ENCODE assay signal across 11 cellular contexts in genomic region chr10:8049151-8049873, GRCh38. TPM values are rescaled to one million over a fixed set of nuclear protein-coding genes. Genes with fewer than 3 reads are reported as not detected.
DNase-seq lines count a peak whose midpoint lies in the region; ATAC-seq and TF ChIP-seq lines count a peak whose summit lies in the region.
"Had no signal": no experiment of that assay in that cellular context is flagged by ENCODE, and none has a peak within 500 bp of the region (broad histone marks: within the 10 kb centered on the region; RNA-seq: fewer than 3 reads in every experiment).

No MANE protein-coding gene starts in this region.

- ATAC-seq in Right ventricle myocardium inferior (no peak), upper lobe of left lung (ENCODE audit: low FRiP score in 2 of 2) (no peak), GM21515 (IDR thresholded peaks at IDR 0.05; ENCODE audit: unreplicated experiment) (no peak)
- ATAC-seq in activated T-cell treated with anti-CD3 and anti-CD28 coated beads, Interleukin-2, amount 50 U/mL, for 4 hours = no peak
- ATAC-seq: HCT116 had no signal

- H3K27me3 Mint-ChIP-seq in activated T-cell treated with anti-CD3 and anti-CD28 coated beads, Interleukin-2, amount 50 U/mL, for 4 hours (ENCODE audit: low read depth) = peaks cover 68% of the 10 kb centered on the region
- peaks cover 86 to 99% (median 89%) of the 10 kb centered on the region in 3 donors for H3K27me3 Mint-ChIP-seq in CD14-positive monocyte (ENCODE audit: low read depth in 3 of 3)

- peak overlapping the region; percentile 70 for H3K4me3 Mint-ChIP-seq in activated T-cell treated with anti-CD3 and anti-CD28 coated beads, Interleukin-2, amount 50 U/mL, for 4 hours
- peak overlapping the region in 1 of 2 donors; percentile 85 for H3K4me3 Mint-ChIP-seq in CD14-positive monocyte

- TF ChIP-seq RAD21 in liver (IDR thresholded peaks at IDR 0.05) = no peak

- H3K9me3 Mint-ChIP-seq in activated T-cell treated with anti-CD3 and anti-CD28 coated beads, Interleukin-2, amount 50 U/mL, for 4 hours = no peaks in the 10 kb centered on the region
- H3K9me3 Mint-ChIP-seq in CD14-positive monocyte = peaks cover 0 to 38% (median 27%) of the 10 kb centered on the region in 7 donors

- no peak overlapping the region for H3K27ac Mint-ChIP-seq in CD14-positive monocyte

- intact Hi-C loops in Right ventricle myocardium inferior (cut with DNase I) = no loop called here
- intact Hi-C loops in CD14-positive monocyte (cut with micrococcal nuclease) = no loop called here

- H3K36me3 Mint-ChIP-seq in activated T-cell treated with anti-CD3 and anti-CD28 coated beads, Interleukin-2, amount 50 U/mL, for 4 hours (ENCODE audit: insufficient read depth) = no peaks in the 10 kb centered on the region
- peaks cover 4 to 9% of the 10 kb centered on the region in 2 donors for H3K36me3 Mint-ChIP-seq in CD14-positive monocyte
- H3K36me3 Mint-ChIP-seq: brain had no signal

- no peak for TF ChIP-seq POLR2A in upper lobe of left lung (IDR thresholded peaks at IDR 0.05)

- H3K27ac ChIP-seq in cardiac muscle cell (no peak overlapping the region), liver (ENCODE audit: low read depth in 1 of 2, low read length in 2 of 2) (no peak overlapping the region), upper lobe of left lung (no peak overlapping the region)
- H3K27ac ChIP-seq: tibial nerve had no signal

- TF ChIP-seq EP300 in upper lobe of left lung (IDR thresholded peaks at IDR 0.05) = no peak

- peaks cover 89% of the 10 kb centered on the region for H3K27me3 ChIP-seq in cardiac muscle cell
- H3K27me3 ChIP-seq in liver (ENCODE audit: control insufficient read depth in 4 of 4, insufficient read depth in 4 of 4, low read length in 3 of 4) = peaks cover 6 to 27% (median 16%) of the 10 kb centered on the region in 4 donors
- peaks cover 2 to 99% (median 69%) of the 10 kb centered on the region in 4 donors for H3K27me3 ChIP-seq in upper lobe of left lung

- no peaks in the 10 kb centered on the region for H3K36me3 ChIP-seq in cardiac muscle cell
- no peaks in the 10 kb centered on the region for H3K36me3 ChIP-seq in liver (ENCODE audit: control insufficient read depth in 4 of 4, insufficient read depth in 3 of 4, low read depth in 1 of 4, low read length in 3 of 4)
- no peaks in the 10 kb centered on the region for H3K36me3 ChIP-seq in upper lobe of left lung
- H3K36me3 ChIP-seq: tibial nerve had no signal

- peaks cover 62% of the 10 kb centered on the region for H3K4me1 Mint-ChIP-seq in activated T-cell treated with anti-CD3 and anti-CD28 coated beads, Interleukin-2, amount 50 U/mL, for 4 hours (ENCODE audit: low read depth)
- peaks cover 41% of the 10 kb centered on the region for H3K4me1 Mint-ChIP-seq in CD14-positive monocyte

- 3% methylated on average over 49 of the region's 49 CpGs for WGBS in liver
- WGBS in upper lobe of left lung, 2 donors = 3 to 5% methylated on average over 40 to 46 of the region's 49 CpGs

- H3K4me3 ChIP-seq in cardiac muscle cell = peak overlapping the region; percentile 38
- peak overlapping the region in 2 of 3 donors; percentile 23 to 53 for H3K4me3 ChIP-seq in liver (ENCODE audit: low read depth in 1 of 3, low read length in 3 of 3)
- peak overlapping the region in 3 of 4 donors; percentile 34 to 51 (median 46) for H3K4me3 ChIP-seq in upper lobe of left lung

- DNase-seq in cardiac muscle cell (ENCODE audit: low read depth in 1 of 2, low spot score in 1 of 2) (no peak), Right ventricle myocardium inferior (ENCODE audit: missing footprints) (no peak), upper lobe of left lung (peak in 1 of 2 donors; percentile 71), cerebellar nuclear complex (lab: John Stamatoyannopoulos, UW) (no peak), CD14-positive monocyte (ENCODE audit: low spot score) (no peak)
- DNase-seq in activated T-cell treated with anti-CD3 and anti-CD28 coated beads, Interleukin-2, amount 50 U/mL, for 4 hours = no peak

- H3K4me1 ChIP-seq in cardiac muscle cell (ENCODE audit: low read depth) (no peaks in the 10 kb centered on the region), liver (ENCODE audit: control insufficient read depth in 4 of 4, insufficient read depth in 4 of 4, low read length in 3 of 4) (peaks cover 21 to 61% (median 30%) of the 10 kb centered on the region in 4 donors), upper lobe of left lung (peaks cover 60 to 71% (median 63%) of the 10 kb centered on the region in 4 donors)

- no peaks in the 10 kb centered on the region for H3K9me3 ChIP-seq in cardiac muscle cell (ENCODE audit: low read depth)
- H3K9me3 ChIP-seq in liver (ENCODE audit: control insufficient read depth in 4 of 4, low read length in 3 of 4) = no peaks in the 10 kb centered on the region
- no peaks in the 10 kb centered on the region for H3K9me3 ChIP-seq in upper lobe of left lung
- H3K9me3 ChIP-seq: tibial nerve had no signal

- H3K9ac ChIP-seq in liver (ENCODE audit: low read depth in 1 of 2, low read length in 2 of 2) = no peak overlapping the region

- no peak for TF ChIP-seq CTCF in cardiac muscle cell (IDR thresholded peaks at IDR 0.05; ENCODE audit: low read depth, low read length)
- TF ChIP-seq CTCF in liver (IDR thresholded peaks at IDR 0.05; ENCODE audit: low read depth, low read length, missing input control) = no peak
- no peak for TF ChIP-seq CTCF in upper lobe of left lung (IDR thresholded peaks at IDR 0.05)
- TF ChIP-seq CTCF in CD14-positive monocyte (IDR thresholded peaks at IDR 0.05) = no peak

TF ChIP-seq in liver, 16 proteins besides CTCF, POLR2A, EP300 and RAD21 (continues in another document):
- TF ChIP-seq REST (IDR thresholded peaks at IDR 0.05) = no peak
- TF ChIP-seq RXRA (IDR thresholded peaks at IDR 0.05) = no peak
- TF ChIP-seq SP1 (IDR thresholded peaks at IDR 0.05) = no peak
- TF ChIP-seq, protein P1, sequence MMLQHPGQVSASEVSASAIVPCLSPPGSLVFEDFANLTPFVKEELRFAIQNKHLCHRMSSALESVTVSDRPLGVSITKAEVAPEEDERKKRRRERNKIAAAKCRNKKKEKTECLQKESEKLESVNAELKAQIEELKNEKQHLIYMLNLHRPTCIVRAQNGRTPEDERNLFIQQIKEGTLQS (IDR thresholded peaks at IDR 0.05) = no peak
- no peak for TF ChIP-seq GABPA (IDR thresholded peaks at IDR 0.05 in 1 of 2, conservative IDR thresholded peaks at IDR 0.05 in 1 of 2)
- TF ChIP-seq JUND (IDR thresholded peaks at IDR 0.05) = no peak
- TF ChIP-seq TAF1 (conservative IDR thresholded peaks at IDR 0.05) = no peak
- TF ChIP-seq, protein P2, sequence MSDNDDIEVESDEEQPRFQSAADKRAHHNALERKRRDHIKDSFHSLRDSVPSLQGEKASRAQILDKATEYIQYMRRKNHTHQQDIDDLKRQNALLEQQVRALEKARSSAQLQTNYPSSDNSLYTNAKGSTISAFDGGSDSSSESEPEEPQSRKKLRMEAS (IDR thresholded peaks at IDR 0.05) = no peak
- TF ChIP-seq FOXA1 (IDR thresholded peaks at IDR 0.05) = no peak
- no peak for TF ChIP-seq HNF4A (conservative IDR thresholded peaks at IDR 0.05)
- no peak for TF ChIP-seq EGR1 (IDR thresholded peaks at IDR 0.05; ENCODE audit: low read depth in 2 of 2)
- TF ChIP-seq NR2F2 (IDR thresholded peaks at IDR 0.05) = no peak
- TF ChIP-seq HNF4G (IDR thresholded peaks at IDR 0.05) = no peak
- TF ChIP-seq FOXA2 (IDR thresholded peaks at IDR 0.05) = no peak
- TF ChIP-seq YY1 (IDR thresholded peaks at IDR 0.05) = no peak

RNA-seq across cellular contexts. Expression of gene GATA3, which starts 5.2 kb away (rescaled TPM):
- total RNA-seq in cardiac muscle cell (2.1 and 3.4 TPM in 2 replicates), Right ventricle myocardium inferior (1.3 TPM), liver (under 1 TPM; 0.08 to 0.09 TPM), upper lobe of left lung (1 to 10 TPM in 4 of 6 donors, under 1 TPM in 2; 0.22 to 6.3 (median 2.7) TPM)
- polyA plus RNA-seq in cardiac muscle cell (4.4 and 11.4 TPM in 2 replicates), liver (under 1 TPM; 0.32 to 0.51 TPM), CD14-positive monocyte (under 1 TPM in 1 of 2 donors, not detected in 1; 0.07 TPM)
- 10 to 100 TPM; 28.1 to 71.9 (median 42.1) TPM for total RNA-seq in activated T-cell treated with anti-CD3 and anti-CD28 coated beads, Interleukin-2, amount 50 U/mL, for 4 hours
